8 cellular contexts compared by ENCODE assay signal in the genomic region with DNA sequence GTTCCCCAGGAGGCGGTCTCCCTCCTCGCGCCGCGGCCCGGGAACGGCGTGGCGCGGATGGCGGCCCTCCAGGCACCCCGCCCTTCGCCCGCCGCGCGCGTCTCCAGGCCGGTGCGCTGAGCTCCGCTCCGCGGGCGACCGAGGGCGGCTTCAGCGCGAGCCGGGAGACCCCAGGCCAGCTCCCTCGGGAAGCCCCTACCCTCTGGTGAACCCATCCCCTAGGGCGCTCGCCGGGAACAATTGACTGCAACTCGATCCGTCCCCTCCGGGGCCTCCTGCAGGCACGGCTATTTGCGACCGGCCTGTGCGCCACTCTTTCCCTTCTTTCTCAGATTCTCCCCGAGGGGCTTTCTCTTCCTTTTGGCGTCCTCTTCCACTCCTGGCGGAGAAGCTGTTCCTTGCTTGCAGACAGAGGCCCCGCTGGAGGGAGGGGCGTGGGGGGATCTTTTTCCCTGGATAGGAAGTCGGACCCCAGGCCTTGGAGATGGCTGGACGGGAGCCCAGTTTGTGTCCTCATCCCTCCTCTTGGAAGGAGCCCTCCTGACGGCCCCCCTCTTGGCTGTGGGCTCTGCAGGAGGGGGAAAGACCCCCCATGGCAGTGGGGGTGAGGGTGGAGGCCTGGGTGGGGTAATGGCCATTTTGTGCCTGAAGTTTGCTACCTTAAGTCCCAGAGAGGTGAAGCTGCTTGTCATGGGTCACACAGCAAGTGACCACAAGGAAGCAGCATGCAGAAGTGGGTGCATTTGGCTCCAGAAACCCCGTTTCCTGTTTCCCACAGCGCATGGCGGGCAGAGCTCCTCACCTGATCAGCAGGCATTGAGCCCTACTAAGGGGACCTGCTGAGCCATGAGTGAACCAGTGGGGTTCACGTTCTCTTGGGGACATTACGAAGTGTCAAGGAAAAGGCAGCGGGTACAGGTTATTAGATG. TPM values are rescaled to one million over a fixed set of nuclear protein-coding genes. Genes with fewer than 3 reads are reported as not detected.
A peak's percentile ranks its signal among the peaks of the same experiment; 100 is the strongest.
DNase-seq lines count a peak whose midpoint lies in the region; ATAC-seq and TF ChIP-seq lines count a peak whose summit lies in the region.

No MANE protein-coding gene starts in this region.

- no peaks in the 10 kb centered on the region for H3K27me3 Mint-ChIP-seq in Caco-2 (ENCODE audit: insufficient read depth, unreplicated experiment)
- peaks cover 12% of the 10 kb centered on the region for H3K27me3 Mint-ChIP-seq in HFFc6 (ENCODE audit: insufficient read depth)
- peaks cover 19% of the 10 kb centered on the region for H3K27me3 Mint-ChIP-seq in activated B cell treated with CpG ODN at 0.5 μM for 24 hours

- peaks cover 40% of the 10 kb centered on the region for H3K4me1 ChIP-seq in Caco-2
- H3K4me1 ChIP-seq in prostate gland (replicated peaks) = peaks cover 7% of the 10 kb centered on the region

- CTCF ChIA-PET in Caco-2 (lab: Charles Lee) = interaction anchor here (1.2 kb wide), 1 partner anchor 70 kb away, joined by 7 read pairs; no protein-coding TSS in a partner anchor
- CTCF ChIA-PET in activated B cell treated with CpG ODN at 0.5 μM for 24 hours (lab: Charles Lee) = no interaction called here

- H3K27me3 ChIP-seq in Caco-2 (replicated peaks; ENCODE audit: control insufficient read depth, insufficient read depth, low read length) = no peaks in the 10 kb centered on the region
- H3K27me3 ChIP-seq in prostate gland (replicated peaks; ENCODE audit: insufficient read depth) = no peaks in the 10 kb centered on the region

- H3K4me3 ChIP-seq in Caco-2 (ENCODE audit: low read depth, low read length) (peak overlapping the region; percentile 84), foreskin fibroblast (ENCODE audit: low read depth in 1 of 2, low read length in 2 of 2) (peak overlapping the region; percentile 93 to 98), prostate gland (peak overlapping the region; percentile 32 to 37)

- peak overlapping the region; percentile 88 for H3K4me3 Mint-ChIP-seq in Caco-2 (ENCODE audit: unreplicated experiment)
- H3K4me3 Mint-ChIP-seq in HFFc6 = peak overlapping the region; percentile 91
- H3K4me3 Mint-ChIP-seq in activated B cell treated with CpG ODN at 0.5 μM for 24 hours = peak overlapping the region; percentile 73

- TF ChIP-seq CTCF in Caco-2 (IDR thresholded peaks at IDR 0.05; ENCODE audit: insufficient read depth in 1 of 2, low read depth in 1 of 2, low read length in 1 of 2, severe bottlenecking in 1 of 2, unreplicated experiment in 1 of 2) (no peak), HFFc6 (IDR thresholded peaks at IDR 0.05) (no peak), activated B cell treated with CpG ODN at 0.5 μM for 24 hours (IDR thresholded peaks at IDR 0.05) (no peak), foreskin fibroblast (IDR thresholded peaks at IDR 0.05; ENCODE audit: low read depth, low read length) (no peak), prostate gland (IDR thresholded peaks at IDR 0.05) (no peak)

- peak overlapping the region in 1 of 2 donors; percentile 26 for H3K27ac ChIP-seq in prostate gland

- TF ChIP-seq POLR2A in prostate gland (IDR thresholded peaks at IDR 0.05) = no peak

- DNase-seq in Caco-2 (peak in 1 of 2 experiments; percentile 54), HFFc6 (no peak), activated B cell treated with CpG ODN at 0.5 μM for 24 hours (no peak), foreskin fibroblast (peak; percentile 32 to 68), prostate gland (ENCODE audit: low spot score) (no peak), Ammon's horn (ENCODE audit: low spot score) (no peak), NCI-H1694 (lab: John Stamatoyannopoulos, UW) (no peak)

- H3K36me3 ChIP-seq in Caco-2 (ENCODE audit: control insufficient read depth, insufficient read depth, low read length) = no peaks in the 10 kb centered on the region
- H3K36me3 ChIP-seq in prostate gland = no peaks in the 10 kb centered on the region

- H3K4me1 Mint-ChIP-seq in Caco-2 (ENCODE audit: low read depth, unreplicated experiment) (peaks cover 20% of the 10 kb centered on the region), HFFc6 (ENCODE audit: low read depth) (peaks cover 53% of the 10 kb centered on the region), activated B cell treated with CpG ODN at 0.5 μM for 24 hours (peaks cover 39% of the 10 kb centered on the region)

- H3K9me3 Mint-ChIP-seq in Caco-2 (ENCODE audit: unreplicated experiment) (no peaks in the 10 kb centered on the region), HFFc6 (no peaks in the 10 kb centered on the region), activated B cell treated with CpG ODN at 0.5 μM for 24 hours (no peaks in the 10 kb centered on the region)

- 10% methylated on average over 30 of the region's 54 CpGs for WGBS in prostate gland

- H3K9me3 ChIP-seq in Caco-2 (no peaks in the 10 kb centered on the region), prostate gland (no peaks in the 10 kb centered on the region)

- H3K27ac Mint-ChIP-seq in Caco-2 (ENCODE audit: unreplicated experiment) (peak overlapping the region; percentile 79), HFFc6 (peak overlapping the region; percentile 94), activated B cell treated with CpG ODN at 0.5 μM for 24 hours (peak overlapping the region; percentile 12)

- intact Hi-C loops in Caco-2 (cut with micrococcal nuclease; ENCODE audit: unreplicated experiment) (no loop called here), activated B cell treated with CpG ODN at 0.5 μM for 24 hours (cut with micrococcal nuclease) (no loop called here), prostate gland (cut with DNase I) (no loop called here)

- BruUV-seq in Caco-2 (replicated peaks; lab: Mats Ljungman, UMichigan) = TSS peak; percentile 50

- POLR2A ChIA-PET in Caco-2 (lab: Charles Lee) (no interaction called here), activated B cell treated with CpG ODN at 0.5 μM for 24 hours (lab: Charles Lee) (interaction anchor here (0.7 to 0.8 kb wide), 3 partner anchors 37 to 628 kb away, joined by 3 to 4 read pairs (median 3); no protein-coding TSS in a partner anchor)

- ATAC-seq in activated B cell treated with CpG ODN at 0.5 μM for 24 hours (ENCODE audit: low read depth) (no peak), HG02885 (IDR thresholded peaks at IDR 0.05; ENCODE audit: poor library complexity, unreplicated experiment) (no peak)

- H3K36me3 Mint-ChIP-seq in Caco-2 (ENCODE audit: insufficient read depth, unreplicated experiment) (peaks cover 47% of the 10 kb centered on the region), HFFc6 (ENCODE audit: low read depth) (peaks cover 15% of the 10 kb centered on the region), activated B cell treated with CpG ODN at 0.5 μM for 24 hours (ENCODE audit: low read depth) (no peaks in the 10 kb centered on the region)

RNA-seq across cellular contexts. Expression of gene FSCN1, which starts 2.3 kb away (rescaled TPM):
- 78.2 and 91.0 TPM in 2 replicates for total RNA-seq in Caco-2 (2022)
- total RNA-seq in HFFc6 (2021; fragmentation: NEBNext Ultra II Directional; extraction: Animal tissue kit (Norgen Biotek cat#: 25700)) = 100 to 1,000 TPM; 260 to 327 (median 310) TPM
- total RNA-seq in activated B cell treated with CpG ODN at 0.5 μM for 24 hours = 2.2 and 4.2 TPM in 2 replicates
- 100 to 1,000 TPM in 1 of 2 donors, 10 to 100 TPM in 1; 11.4 to 207 TPM for total RNA-seq in prostate gland

Comparison
In these comparisons a context has a peak if more than half of its experiments do, and no peak if none do; other contexts are left out.
1. DNase-seq: peak in foreskin fibroblast (2 of 2); none in HFFc6 (single experiment), activated B cell treated with CpG ODN at 0.5 μM for 24 hours (single experiment), prostate gland (single experiment), Ammon's horn (single experiment) and NCI-H1694 (single experiment).
2. H3K4me3 ChIP-seq: peak in every context shown above with its lines; median percentile 96 in foreskin fibroblast; 84 in Caco-2; 34 in prostate gland.
3. H3K27ac Mint-ChIP-seq: peak in every context shown above with its lines; median percentile 94 in HFFc6; 79 in Caco-2; 12 in activated B cell treated with CpG ODN at 0.5 μM for 24 hours.
4. Peak in every context shown above with its lines, with median percentiles within 50 percentile points of each other: H3K4me3 Mint-ChIP-seq.